9 cellular contexts compared by ENCODE assay signal in the genomic region with DNA sequence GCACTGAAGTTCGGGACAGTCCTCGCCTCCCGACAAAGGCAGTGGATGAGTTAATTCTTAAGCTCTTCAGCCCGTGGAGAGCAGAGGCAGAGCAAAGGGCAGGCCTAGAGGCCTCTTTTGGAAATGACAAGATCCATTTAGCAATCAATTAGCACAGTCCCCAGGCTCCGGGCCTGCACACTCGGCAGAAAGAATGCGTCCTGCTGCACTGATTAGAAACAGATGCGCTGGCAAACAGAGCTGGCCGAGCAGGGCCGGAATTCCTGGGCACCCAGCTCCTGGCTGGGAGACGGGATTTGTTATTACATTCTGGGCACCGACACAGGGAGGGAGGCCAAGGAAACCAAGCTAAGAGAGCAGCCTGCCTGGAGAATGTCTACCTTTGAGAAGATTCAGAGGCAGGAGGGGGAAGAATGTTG.
A peak's percentile ranks its signal among the peaks of the same experiment; 100 is the strongest.
DNase-seq lines count a peak whose midpoint lies in the region; ATAC-seq and TF ChIP-seq lines count a peak whose summit lies in the region.
"Had no signal": no experiment of that assay in that cellular context is flagged by ENCODE, and none has a peak within 500 bp of the region (broad histone marks: within the 10 kb centered on the region; RNA-seq: fewer than 3 reads in every experiment).

No MANE protein-coding gene starts in this region.

- H3K14ac ChIP-seq in H9 (ENCODE audit: insufficient read depth, low read length): no peak overlapping the region

- no TSS peak for BruUV-seq in PC-3 (replicated peaks; lab: Mats Ljungman, UMichigan)

- H3K9ac ChIP-seq in H9 (ENCODE audit: extremely low read depth, insufficient read length, low read length) (no peak overlapping the region), PC-3 (ENCODE audit: low read length) (no peak overlapping the region)

- H2AK5ac ChIP-seq in H9 (ENCODE audit: insufficient read length, low read length): no peak overlapping the region

- no peak overlapping the region for H3K4me2 ChIP-seq in H9 (ENCODE audit: insufficient read depth, insufficient read length, low read length)
- no peak overlapping the region for H3K4me2 ChIP-seq in PC-3 (ENCODE audit: low read length)

- in situ Hi-C loops in HAP-1 (cut with MboI; ENCODE audit: low sequenced_read_pairs): no loop called here

- no peak overlapping the region for H2AFZ ChIP-seq in H9 (ENCODE audit: low read length)
- no peak overlapping the region for H2AFZ ChIP-seq in PC-3 (ENCODE audit: low read length)

- no peaks in the 10 kb centered on the region for H3K79me1 ChIP-seq in H9 (ENCODE audit: insufficient read depth, low read depth, low read length, poor library complexity, severe bottlenecking)

- TF ChIP-seq CTCF in H9 (conservative IDR thresholded peaks at IDR 0.05) (peak; percentile 39), PC-3 (conservative IDR thresholded peaks at IDR 0.05; ENCODE audit: low read depth, low read length) (no peak)

- H4K91ac ChIP-seq in H9 (ENCODE audit: insufficient read length, low read depth, low read length): no peak overlapping the region

- no peak overlapping the region for H2BK5ac ChIP-seq in H9 (ENCODE audit: insufficient read length, low read length)

- H3K4me1 ChIP-seq in H9 (ENCODE audit: insufficient read depth, low read length): no peaks in the 10 kb centered on the region
- no peaks in the 10 kb centered on the region for H3K4me1 ChIP-seq in HAP-1
- H3K4me1 ChIP-seq in PC-3 (ENCODE audit: insufficient read depth, low read length): no peaks in the 10 kb centered on the region

- no peak overlapping the region for H2BK15ac ChIP-seq in H9 (ENCODE audit: low read depth, low read length)

- no peak overlapping the region for H2BK20ac ChIP-seq in H9 (ENCODE audit: low read depth, low read length, poor library complexity, severe bottlenecking)

- H3K4me1 Mint-ChIP-seq in H9: peaks cover 11 to 19% of the 10 kb centered on the region in 2 experiments
- H3K4me1 Mint-ChIP-seq in activated T-cell treated with anti-CD3 and anti-CD28 coated beads, Interleukin-2, amount 50 U/mL, for 72 hours (ENCODE audit: low read depth): no peaks in the 10 kb centered on the region
- H3K4me1 Mint-ChIP-seq: activated CD4-positive, alpha-beta T cell treated with anti-CD3 and anti-CD28 coated beads, Interleukin-2, amount 10 ng/mL, durations not matched to agents 24 days and 14 days had no signal

- no peak overlapping the region for H3T11ph ChIP-seq in H9 (ENCODE audit: low read length)

- CTCF ChIA-PET in PC-3 (lab: Charles Lee): no interaction called here

- WGBS in H9 (ENCODE audit: extremely low coverage, insufficient read length, low lambda C conversion rate): no CpG with 5 or more reads among the region's 12 CpGs

- no peak overlapping the region for H3K4me3 Mint-ChIP-seq in H9
- H3K4me3 Mint-ChIP-seq in activated T-cell treated with anti-CD3 and anti-CD28 coated beads, Interleukin-2, amount 50 U/mL, for 72 hours: no peak overlapping the region
- H3K4me3 Mint-ChIP-seq: activated CD4-positive, alpha-beta T cell treated with anti-CD3 and anti-CD28 coated beads, Interleukin-2, amount 10 ng/mL, durations not matched to agents 24 days and 14 days had no signal

- no peaks in the 10 kb centered on the region for H3K9me3 Mint-ChIP-seq in H9
- H3K9me3 Mint-ChIP-seq in activated T-cell treated with anti-CD3 and anti-CD28 coated beads, Interleukin-2, amount 50 U/mL, for 72 hours: no peaks in the 10 kb centered on the region
- H3K9me3 Mint-ChIP-seq: activated CD4-positive, alpha-beta T cell treated with anti-CD3 and anti-CD28 coated beads, Interleukin-2, amount 10 ng/mL, durations not matched to agents 24 days and 14 days had no signal

- H3K36me3 ChIP-seq in HAP-1 (replicated peaks) (no peaks in the 10 kb centered on the region), PC-3 (ENCODE audit: low read depth, low read length) (no peaks in the 10 kb centered on the region)

- H2BK120ac ChIP-seq in H9 (ENCODE audit: low read depth, low read length, poor library complexity, severe bottlenecking): no peak overlapping the region

- H3K27ac ChIP-seq in H9 (ENCODE audit: insufficient read length, low read depth, low read length): no peak overlapping the region
- H3K27ac ChIP-seq in PC-3 (ENCODE audit: low read length): no peak overlapping the region

- no peak overlapping the region for H3K23ac ChIP-seq in H9 (ENCODE audit: insufficient read length, low read depth, low read length)

- no peaks in the 10 kb centered on the region for H3F3A ChIP-seq in PC-3 (ENCODE audit: low read length, unreplicated experiment)

- H4K20me1 ChIP-seq in H9 (ENCODE audit: control insufficient read depth, insufficient read depth, insufficient read length) (no peaks in the 10 kb centered on the region), PC-3 (ENCODE audit: low read length) (no peaks in the 10 kb centered on the region)

- H3K56ac ChIP-seq in H9 (ENCODE audit: insufficient read length, low read depth, low read length): no peak overlapping the region

- DNase-seq in H9: peak; percentile 60
- peak; percentile 93 for DNase-seq in cerebellum (ENCODE audit: low spot score)
- DNase-seq in kidney tubule cell (ENCODE audit: low spot score): peak; percentile 45
- peak; percentile 53 for DNase-seq in smooth muscle cell of the brain vasculature (ENCODE audit: low read depth, low spot score)
- no peak for DNase-seq in activated T-cell treated with anti-CD3 and anti-CD28 coated beads, Interleukin-2, amount 50 U/mL, for 72 hours
- no peak for DNase-seq in HAP-1 (ENCODE audit: low spot score in 2 of 2)
- no peak for DNase-seq in PC-3
- DNase-seq: activated CD4-positive, alpha-beta T cell treated with anti-CD3 and anti-CD28 coated beads, Interleukin-2, amount 10 ng/mL, durations not matched to agents 24 days and 14 days had no signal

- H3K27ac Mint-ChIP-seq in H9: no peak overlapping the region; a peak in 1 of 7 replicates
- H3K27ac Mint-ChIP-seq in activated T-cell treated with anti-CD3 and anti-CD28 coated beads, Interleukin-2, amount 50 U/mL, for 72 hours: no peak overlapping the region
- H3K27ac Mint-ChIP-seq: activated CD4-positive, alpha-beta T cell treated with anti-CD3 and anti-CD28 coated beads, Interleukin-2, amount 10 ng/mL, durations not matched to agents 24 days and 14 days had no signal

- no peaks in the 10 kb centered on the region for H3K79me2 ChIP-seq in H9 (ENCODE audit: insufficient read depth, low read length)
- H3K79me2 ChIP-seq in PC-3 (ENCODE audit: low read length): no peaks in the 10 kb centered on the region

- no peak for ATAC-seq in activated T-cell treated with anti-CD3 and anti-CD28 coated beads, Interleukin-2, amount 50 U/mL, for 72 hours (replicated peaks in 1 of 2)
- ATAC-seq in HG02571 (IDR thresholded peaks at IDR 0.05; ENCODE audit: unreplicated experiment) (no peak), PC-3 (no peak)

- H3K27me3 Mint-ChIP-seq in H9 (ENCODE audit: low read depth): no peaks in the 10 kb centered on the region
- H3K27me3 Mint-ChIP-seq in activated T-cell treated with anti-CD3 and anti-CD28 coated beads, Interleukin-2, amount 50 U/mL, for 72 hours (ENCODE audit: low read depth): peaks cover 11% of the 10 kb centered on the region

- POLR2A ChIA-PET in PC-3 (lab: Charles Lee; ENCODE audit: unreplicated experiment): no interaction called here

- no peaks in the 10 kb centered on the region for H3K23me2 ChIP-seq in H9 (ENCODE audit: insufficient read length, low read depth, low read length, poor library complexity, severe bottlenecking)

- no peak overlapping the region for H2BK12ac ChIP-seq in H9 (ENCODE audit: insufficient read length, low read depth, low read length)

- H3K9me3 ChIP-seq in H9 (ENCODE audit: control insufficient read depth, low read depth, low read length): no peaks in the 10 kb centered on the region
- no peaks in the 10 kb centered on the region for H3K9me3 ChIP-seq in HAP-1
- no peaks in the 10 kb centered on the region for H3K9me3 ChIP-seq in PC-3 (ENCODE audit: low read length)

- no peaks in the 10 kb centered on the region for H3K9me2 ChIP-seq in PC-3 (replicated peaks; ENCODE audit: low read length)

- intact Hi-C loops in PC-3 (cut with micrococcal nuclease): no loop called here

- no peaks in the 10 kb centered on the region for H3K36me3 Mint-ChIP-seq in H9 (ENCODE audit: insufficient read depth in 1 of 3, low read depth in 3 of 3)
- H3K36me3 Mint-ChIP-seq in activated T-cell treated with anti-CD3 and anti-CD28 coated beads, Interleukin-2, amount 50 U/mL, for 72 hours (ENCODE audit: insufficient read depth in 2 of 2): no peaks in the 10 kb centered on the region

- H3K18ac ChIP-seq in H9 (ENCODE audit: insufficient read length, low read depth, low read length): no peak overlapping the region

- H3K4me3 ChIP-seq in HAP-1 (no peak overlapping the region), PC-3 (ENCODE audit: low read length) (no peak overlapping the region)

- H3K27me3 ChIP-seq in H9 (ENCODE audit: insufficient read depth, low read length): no peaks in the 10 kb centered on the region
- H3K27me3 ChIP-seq in HAP-1 (ENCODE audit: low read depth): no peaks in the 10 kb centered on the region
- H3K27me3 ChIP-seq in PC-3 (ENCODE audit: low read length): no peaks in the 10 kb centered on the region

- H3K4ac ChIP-seq in H9 (ENCODE audit: low read depth, low read length): no peak overlapping the region

- no peak overlapping the region for H4K5ac ChIP-seq in H9 (ENCODE audit: insufficient read length, low read depth, low read length)

- H4K8ac ChIP-seq in H9 (replicated peaks; ENCODE audit: insufficient read length, low read depth, low read length): no peak overlapping the region

Comparison
In these comparisons a context has a peak if more than half of its experiments do, and no peak if none do; other contexts are left out.
1. DNase-seq: peak in H9 (single experiment), cerebellum (single experiment), kidney tubule cell (single experiment) and smooth muscle cell of the brain vasculature (single experiment); none in activated T-cell treated with anti-CD3 and anti-CD28 coated beads, Interleukin-2, amount 50 U/mL, for 72 hours (0 of 2), HAP-1 (0 of 2) and PC-3 (single experiment).